4 cellular contexts compared by ENCODE assay signal in the genomic region with DNA sequence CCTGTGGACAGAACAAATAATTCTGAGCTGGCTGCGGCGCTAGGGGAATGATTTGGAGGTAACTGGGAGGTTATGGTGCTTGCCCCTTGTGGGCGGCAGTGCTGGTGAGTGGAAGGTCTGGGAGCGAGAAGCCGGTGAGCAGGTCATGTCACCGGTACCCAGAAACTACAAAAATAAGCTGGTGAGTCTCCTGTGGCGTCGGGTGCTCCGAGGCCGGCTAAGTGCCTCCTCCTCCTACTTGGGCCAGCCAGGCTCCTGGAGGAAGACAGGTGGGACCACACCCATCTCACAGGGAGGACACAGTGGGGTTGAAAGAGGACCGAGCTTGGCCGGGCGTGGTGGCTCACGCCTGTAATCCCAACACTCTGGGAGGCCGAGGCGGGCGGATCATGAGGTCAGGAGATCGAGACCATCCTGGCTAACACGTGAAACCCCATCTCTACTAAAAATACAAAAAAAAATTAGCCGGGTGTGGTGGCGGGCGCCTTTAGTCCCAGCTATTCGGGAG. TPM values are rescaled to one million over a fixed set of nuclear protein-coding genes. Genes with fewer than 3 reads are reported as not detected.
"Had no signal": no experiment of that assay in that cellular context is flagged by ENCODE, and none has a peak within 500 bp of the region (broad histone marks: within the 10 kb centered on the region; RNA-seq: fewer than 3 reads in every experiment).

No MANE protein-coding gene starts in this region.

RNA-seq across cellular contexts. Expression of a gene that starts 4.0 kb away (rescaled TPM):
- total RNA-seq: activated CD4-positive, alpha-beta T cell treated with anti-CD3 and anti-CD28 coated beads, Interleukin-2, amount 10 ng/mL, durations not matched to agents 24 days and 14 days; activated CD8-positive, alpha-beta memory T cell treated with anti-CD3 and anti-CD28 coated beads for 36 hours; ascending aorta; MCF 10A had no signal
